25 cellular contexts compared by ENCODE assay signal in the genomic region with DNA sequence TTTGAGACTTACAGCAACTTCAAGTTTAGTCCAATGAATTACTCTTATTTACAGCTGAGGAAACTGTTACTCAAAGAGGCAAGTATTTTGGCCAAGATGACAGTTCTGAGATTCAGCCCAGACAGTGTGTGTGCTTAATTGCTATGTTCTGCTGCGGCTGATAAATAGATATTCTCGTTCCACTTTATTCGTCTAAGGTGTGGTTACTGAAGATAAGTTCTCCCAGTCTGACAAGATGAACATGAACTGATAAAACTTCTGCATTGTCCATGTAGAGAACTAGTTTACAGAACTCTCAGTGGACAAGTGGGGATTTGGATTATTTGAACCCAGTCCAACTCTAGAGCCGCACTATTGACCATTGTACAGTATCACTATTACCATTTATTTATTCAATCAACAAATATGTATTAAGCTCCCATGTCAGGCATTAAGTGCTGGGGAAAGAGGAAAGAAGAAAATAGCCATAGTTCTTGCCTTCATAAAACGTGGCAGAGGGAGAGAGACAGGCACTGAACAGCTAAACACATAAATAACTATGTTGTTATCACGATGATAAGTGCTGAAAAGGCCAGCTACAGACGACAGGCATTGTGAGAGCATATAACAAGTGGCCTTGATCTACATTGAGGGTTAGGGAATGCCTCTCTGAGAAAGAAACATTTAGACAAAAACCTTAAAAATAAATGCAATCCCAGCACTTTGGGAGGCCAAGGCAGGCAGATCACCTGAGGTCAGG.
"Had no signal": no experiment of that assay in that cellular context is flagged by ENCODE, and none has a peak within 500 bp of the region (broad histone marks: within the 10 kb centered on the region; RNA-seq: fewer than 3 reads in every experiment).

No MANE protein-coding gene starts in this region.

- H3K4me3 ChIP-seq: SJCRH30, SK-N-MC had no signal

- DNase-seq: activated CD4-positive, alpha-beta T cell treated with anti-CD3 and anti-CD28 coated beads, Interleukin-2, amount 10 ng/mL, durations not matched to agents 24 days and 14 days; activated CD4-positive, alpha-beta T cell treated with anti-CD3 and anti-CD28 coated beads, Interleukin-2, amount 50 U/mL, for 4 hours; activated CD8-positive, alpha-beta T cell treated with anti-CD3 and anti-CD28 coated beads for 36 hours; activated effector memory CD4-positive, alpha-beta T cell treated with anti-CD3 and anti-CD28 coated beads, Interleukin-2, amount 50 U/mL, for 16 hours; activated naive CD4-positive, alpha-beta T cell; activated naive CD4-positive, alpha-beta T cell treated with anti-CD3 and anti-CD28 coated beads, Interleukin-2, amount 50 U/mL, for 16 hours; activated naive CD8-positive, alpha-beta T cell treated with anti-CD3 and anti-CD28 coated beads for 36 hours; activated T-cell treated with anti-CD3 and anti-CD28 coated beads, Interleukin-2, amount 50 U/mL, for 1 hour; activated T-cell treated with anti-CD3 and anti-CD28 coated beads, Interleukin-2, amount 50 U/mL, for 72 hours; amniotic stem cell; aorta; brain microvascular endothelial cell; central memory CD4-positive, alpha-beta T cell; NCI-H1105; NCI-H1417 treated with DMSO at 0.1 percent for 48 hours; NCI-H187 treated with DMSO at 0.1 percent for 48 hours; NCI-H2081; NCI-H2171 treated with DMSO at 0.1 percent for 48 hours; NCI-H2227 treated with DMSO at 0.1 percent for 48 hours; NCI-H524 treated with DMSO at 0.1 percent for 48 hours; SHP77; SJCRH30; T1000 had no signal

- H3K36me3 ChIP-seq: brain microvascular endothelial cell, SJCRH30 had no signal

- H3K4me1 ChIP-seq: SJCRH30 had no signal

- H3K27me3 ChIP-seq: brain microvascular endothelial cell, SJCRH30 had no signal

- ATAC-seq: activated CD8-positive, alpha-beta T cell treated with anti-CD3 and anti-CD28 coated beads for 36 hours; activated T-helper 17 cell treated with anti-CD3 and anti-CD28 coated beads, Interleukin-2, amount 50 U/mL, for 72 hours had no signal

- H3K27ac ChIP-seq: brain microvascular endothelial cell, SJCRH30, SK-N-MC had no signal
